10 cellular contexts compared by ENCODE assay signal in genomic region chr7:19175241-19175640, GRCh38. TPM values are rescaled to one million over a fixed set of nuclear protein-coding genes. Genes with fewer than 3 reads are reported as not detected.
"Had no signal": no experiment of that assay in that cellular context is flagged by ENCODE, and none has a peak within 500 bp of the region (broad histone marks: within the 10 kb centered on the region; RNA-seq: fewer than 3 reads in every experiment).

No MANE protein-coding gene starts in this region.

- H3K36me3 ChIP-seq: HAP-1 had no signal

- H3K27ac Mint-ChIP-seq: H9, HFFc6 had no signal

- H3K9me3 Mint-ChIP-seq: H9, HFFc6 had no signal

- H3K4me3 Mint-ChIP-seq: H9, HFFc6 had no signal

- DNase-seq: GM23248, GOT3, H7, H9, HCEC 1CT, HFFc6 had no signal

- H3K27ac ChIP-seq: GM23248 had no signal

- FAIRE-seq: H1 had no signal

- H3K9ac ChIP-seq: GM23248 had no signal

- ATAC-seq: HCT116 had no signal

- H3K9me3 ChIP-seq: HAP-1 had no signal

- H2AFZ ChIP-seq: GM23248 had no signal

- H3K4me1 ChIP-seq: HAP-1 had no signal

- H3K4me3 ChIP-seq: GM23248, HAP-1 had no signal

RNA-seq across cellular contexts. Expression of gene FERD3L, which starts 30.0 kb away (rescaled TPM):
- total RNA-seq: GM23248, H1, H4, H7, H9, HFFc6 had no signal
- polyA plus RNA-seq: GM23248, H1 had no signal

RNA-seq across cellular contexts. Expression of gene TWIST1, which starts 57.8 kb away (rescaled TPM):
- total RNA-seq: H9 had no signal
